14 cellular contexts compared by ENCODE assay signal in the genomic region with DNA sequence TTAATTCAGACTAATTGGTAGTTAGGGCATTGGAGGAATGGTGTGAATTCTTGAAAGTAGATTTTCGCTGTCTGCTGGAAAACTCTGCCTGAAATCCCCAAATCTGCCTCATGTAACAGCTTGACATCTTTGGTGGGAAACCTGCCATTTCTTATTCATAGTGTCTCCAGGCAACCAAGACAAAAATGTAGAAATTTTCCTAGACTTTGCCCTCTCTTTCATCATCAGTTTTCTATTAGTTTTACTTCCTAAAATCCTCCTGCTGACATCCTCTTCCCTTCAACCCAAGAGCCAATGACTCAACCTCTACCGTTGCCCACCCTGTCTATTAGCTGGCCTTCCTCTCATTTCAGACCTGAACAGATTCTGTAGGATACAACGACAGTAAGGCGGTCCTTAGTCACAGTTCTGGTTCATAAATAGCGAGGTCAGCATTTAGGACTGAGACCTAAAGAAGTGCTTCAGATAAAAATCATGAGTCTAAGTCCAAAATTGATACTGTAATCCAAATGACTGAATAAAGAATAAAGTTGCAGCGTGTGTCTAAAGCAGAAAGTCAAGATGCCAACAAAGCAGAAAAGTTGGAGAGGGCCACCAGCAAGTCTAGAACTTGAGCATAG.
DNase-seq lines count a peak whose midpoint lies in the region; ATAC-seq, FAIRE-seq and TF ChIP-seq lines count a peak whose summit lies in the region.
"Had no signal": no experiment of that assay in that cellular context is flagged by ENCODE, and none has a peak within 500 bp of the region (broad histone marks: within the 10 kb centered on the region; RNA-seq: fewer than 3 reads in every experiment).

No MANE protein-coding gene starts in this region.

- no peaks in the 10 kb centered on the region for H3K36me3 ChIP-seq in lower lobe of right lung
- no peaks in the 10 kb centered on the region for H3K36me3 ChIP-seq in esophagus squamous epithelium

- intact Hi-C loops in lower lobe of right lung (cut with DNase I): no loop called here
- intact Hi-C loops in esophagus squamous epithelium (cut with DNase I): no loop called here

- DNase-seq in AG08395 (ENCODE audit: low spot score): peak; percentile 55
- DNase-seq in astrocyte of the spinal cord (ENCODE audit: low read depth, low spot score): peak; percentile 51
- DNase-seq in lower lobe of right lung: no peak
- no peak for DNase-seq in esophagus squamous epithelium (lab: John Stamatoyannopoulos, UW)
- DNase-seq in GM12891 (ENCODE audit: insufficient read length, low spot score): no peak
- DNase-seq: activated CD4-positive, alpha-beta memory T cell treated with anti-CD3 and anti-CD28 coated beads for 36 hours; NCI-H1092 treated with DMSO at 0.1 percent for 48 hours; NCI-H82; stimulated activated naive CD4-positive, alpha-beta T cell; T-helper 17 cell had no signal

- H3K4me3 ChIP-seq in astrocyte of the spinal cord (ENCODE audit: low read depth, low read length) (no peak overlapping the region), lower lobe of right lung (no peak overlapping the region), esophagus squamous epithelium (no peak overlapping the region)

- no peaks in the 10 kb centered on the region for H3K27me3 ChIP-seq in lower lobe of right lung (ENCODE audit: low read depth)
- H3K27me3 ChIP-seq in esophagus squamous epithelium: no peaks in the 10 kb centered on the region

- no peak for TF ChIP-seq CTCF in astrocyte of the spinal cord (IDR thresholded peaks at IDR 0.05; ENCODE audit: low read depth, low read length)
- no peak for TF ChIP-seq CTCF in lower lobe of right lung (IDR thresholded peaks at IDR 0.05)
- TF ChIP-seq CTCF in esophagus squamous epithelium (IDR thresholded peaks at IDR 0.05): no peak

- WGBS in esophagus squamous epithelium, 2 donors: 67 to 72% methylated on average over 6 of the region's 6 CpGs

- H3K9me3 ChIP-seq in lower lobe of right lung: no peaks in the 10 kb centered on the region
- H3K9me3 ChIP-seq in esophagus squamous epithelium: no peaks in the 10 kb centered on the region

- in situ Hi-C loops in astrocyte of the spinal cord (cut with HindIII; ENCODE audit: low sequenced_read_pairs): no loop called here

- ATAC-seq in HG03432 (IDR thresholded peaks at IDR 0.05; ENCODE audit: unreplicated experiment) (peak; percentile 38), lower lobe of right lung (peak; percentile 77 to 88), GM21390 (IDR thresholded peaks at IDR 0.05; ENCODE audit: unreplicated experiment) (no peak), HG02870 (IDR thresholded peaks at IDR 0.05; ENCODE audit: unreplicated experiment) (no peak)
- ATAC-seq: T-helper 17 cell had no signal

- no peak for FAIRE-seq in GM12891 (lab: Jason Lieb, UNC)

- H3K4me1 ChIP-seq in lower lobe of right lung (no peaks in the 10 kb centered on the region), esophagus squamous epithelium (no peaks in the 10 kb centered on the region)

- no peak overlapping the region for H3K27ac ChIP-seq in lower lobe of right lung
- no peak overlapping the region for H3K27ac ChIP-seq in esophagus squamous epithelium
- H3K27ac ChIP-seq: HL-60 had no signal

- TF ChIP-seq POLR2A in esophagus squamous epithelium (IDR thresholded peaks at IDR 0.05) (no peak), GM12891 (IDR thresholded peaks at IDR 0.05; ENCODE audit: low read depth, low read length) (no peak)

TF ChIP-seq in GM12891, 5 proteins besides CTCF, POLR2A, EP300 and RAD21:
- TF ChIP-seq POLR2AphosphoS5 (IDR thresholded peaks at IDR 0.05; ENCODE audit: low read depth, low read length): no peak
- TF ChIP-seq POU2F2 (IDR thresholded peaks at IDR 0.05; ENCODE audit: low read depth, low read length): no peak

Comparison
In these comparisons a context has a peak if more than half of its experiments do, and no peak if none do; other contexts are left out.
1. DNase-seq: peak in AG08395 (single experiment) and astrocyte of the spinal cord (single experiment); none in lower lobe of right lung (single experiment), esophagus squamous epithelium (single experiment) and GM12891 (single experiment).
2. ATAC-seq: peak in HG03432 (single experiment) and lower lobe of right lung (2 of 2); none in GM21390 (single experiment) and HG02870 (single experiment).